Comparison of ENCODE assay signal across 1 cellular context in the genomic region with DNA sequence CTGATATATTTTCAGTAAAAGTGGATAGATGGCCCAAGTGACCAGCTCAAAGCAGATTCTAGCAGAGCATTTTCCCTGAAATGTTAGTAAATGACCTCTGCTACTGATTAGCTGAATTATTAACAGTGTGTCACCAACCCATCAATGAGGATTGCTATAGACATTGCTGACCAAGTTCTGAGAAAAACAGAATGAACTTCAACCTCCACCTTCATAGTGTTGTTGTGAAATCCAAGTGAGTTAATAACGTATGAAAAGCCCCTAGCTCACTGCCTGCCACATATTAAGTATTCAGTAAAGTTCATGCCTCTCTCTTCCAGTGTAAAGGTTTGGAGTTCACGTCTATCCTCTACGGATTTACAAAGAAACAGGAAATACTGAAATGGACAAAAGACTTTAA.
TF ChIP-seq lines count a peak whose summit lies in the region.

No MANE protein-coding gene starts in this region.

TF ChIP-seq in HepG2, 621 proteins besides CTCF, POLR2A, EP300 and RAD21 (continued from another document and continues in another):
- TF ChIP-seq MED1 (CRISPR knock-in tag; IDR thresholded peaks at IDR 0.05) (peak; percentile 73; the same call in 1 of the 2 replicates), ZNF143 (CRISPR knock-in tag; IDR thresholded peaks at IDR 0.05) (no peak), FOXK2 (IDR thresholded peaks at IDR 0.05) (no peak), NR2F1 (CRISPR knock-in tag; IDR thresholded peaks at IDR 0.05) (peak in 1 of 2 experiments; percentile 15; a peak in 1 of 4 replicates), ZNF207 (IDR thresholded peaks at IDR 0.05; ENCODE audit: borderline replicate concordance) (no peak), ETV6 (CRISPR knock-in tag; conservative IDR thresholded peaks at IDR 0.05) (no peak), KDM5B (CRISPR knock-in tag; IDR thresholded peaks at IDR 0.05; ENCODE audit: borderline replicate concordance) (no peak), ZFYVE20 (CRISPR knock-in tag; IDR thresholded peaks at IDR 0.05; ENCODE audit: borderline replicate concordance, low read depth) (no peak), TAF15 (IDR thresholded peaks at IDR 0.05; ENCODE audit: low read depth, low read length, poor library complexity, severe bottlenecking) (no peak), ZNF672 (CRISPR knock-in tag; IDR thresholded peaks at IDR 0.05) (no peak), GLI4 (CRISPR knock-in tag; IDR thresholded peaks at IDR 0.05; ENCODE audit: borderline replicate concordance) (no peak), NKX3-1 (CRISPR knock-in tag; IDR thresholded peaks at IDR 0.05) (no peak), HNRNPL (IDR thresholded peaks at IDR 0.05; ENCODE audit: low read depth, low read length) (no peak), ZNF124 (CRISPR knock-in tag; IDR thresholded peaks at IDR 0.05) (0 out of 2 replicates have a peak, but pooled peaks have one; percentile 20), ZNF816 (CRISPR knock-in tag; IDR thresholded peaks at IDR 0.05; ENCODE audit: borderline replicate concordance) (no peak), ZBTB3 (CRISPR knock-in tag; IDR thresholded peaks at IDR 0.05; ENCODE audit: borderline replicate concordance, low read depth) (no peak)
- TF ChIP-seq, protein P1, sequence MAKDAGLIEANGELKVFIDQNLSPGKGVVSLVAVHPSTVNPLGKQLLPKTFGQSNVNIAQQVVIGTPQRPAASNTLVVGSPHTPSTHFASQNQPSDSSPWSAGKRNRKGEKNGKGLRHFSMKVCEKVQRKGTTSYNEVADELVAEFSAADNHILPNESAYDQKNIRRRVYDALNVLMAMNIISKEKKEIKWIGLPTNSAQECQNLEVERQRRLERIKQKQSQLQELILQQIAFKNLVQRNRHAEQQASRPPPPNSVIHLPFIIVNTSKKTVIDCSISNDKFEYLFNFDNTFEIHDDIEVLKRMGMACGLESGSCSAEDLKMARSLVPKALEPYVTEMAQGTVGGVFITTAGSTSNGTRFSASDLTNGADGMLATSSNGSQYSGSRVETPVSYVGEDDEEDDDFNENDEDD (CRISPR knock-in tag; IDR thresholded peaks at IDR 0.05; ENCODE audit: borderline replicate concordance) = no peak
- TF ChIP-seq, protein P2, sequence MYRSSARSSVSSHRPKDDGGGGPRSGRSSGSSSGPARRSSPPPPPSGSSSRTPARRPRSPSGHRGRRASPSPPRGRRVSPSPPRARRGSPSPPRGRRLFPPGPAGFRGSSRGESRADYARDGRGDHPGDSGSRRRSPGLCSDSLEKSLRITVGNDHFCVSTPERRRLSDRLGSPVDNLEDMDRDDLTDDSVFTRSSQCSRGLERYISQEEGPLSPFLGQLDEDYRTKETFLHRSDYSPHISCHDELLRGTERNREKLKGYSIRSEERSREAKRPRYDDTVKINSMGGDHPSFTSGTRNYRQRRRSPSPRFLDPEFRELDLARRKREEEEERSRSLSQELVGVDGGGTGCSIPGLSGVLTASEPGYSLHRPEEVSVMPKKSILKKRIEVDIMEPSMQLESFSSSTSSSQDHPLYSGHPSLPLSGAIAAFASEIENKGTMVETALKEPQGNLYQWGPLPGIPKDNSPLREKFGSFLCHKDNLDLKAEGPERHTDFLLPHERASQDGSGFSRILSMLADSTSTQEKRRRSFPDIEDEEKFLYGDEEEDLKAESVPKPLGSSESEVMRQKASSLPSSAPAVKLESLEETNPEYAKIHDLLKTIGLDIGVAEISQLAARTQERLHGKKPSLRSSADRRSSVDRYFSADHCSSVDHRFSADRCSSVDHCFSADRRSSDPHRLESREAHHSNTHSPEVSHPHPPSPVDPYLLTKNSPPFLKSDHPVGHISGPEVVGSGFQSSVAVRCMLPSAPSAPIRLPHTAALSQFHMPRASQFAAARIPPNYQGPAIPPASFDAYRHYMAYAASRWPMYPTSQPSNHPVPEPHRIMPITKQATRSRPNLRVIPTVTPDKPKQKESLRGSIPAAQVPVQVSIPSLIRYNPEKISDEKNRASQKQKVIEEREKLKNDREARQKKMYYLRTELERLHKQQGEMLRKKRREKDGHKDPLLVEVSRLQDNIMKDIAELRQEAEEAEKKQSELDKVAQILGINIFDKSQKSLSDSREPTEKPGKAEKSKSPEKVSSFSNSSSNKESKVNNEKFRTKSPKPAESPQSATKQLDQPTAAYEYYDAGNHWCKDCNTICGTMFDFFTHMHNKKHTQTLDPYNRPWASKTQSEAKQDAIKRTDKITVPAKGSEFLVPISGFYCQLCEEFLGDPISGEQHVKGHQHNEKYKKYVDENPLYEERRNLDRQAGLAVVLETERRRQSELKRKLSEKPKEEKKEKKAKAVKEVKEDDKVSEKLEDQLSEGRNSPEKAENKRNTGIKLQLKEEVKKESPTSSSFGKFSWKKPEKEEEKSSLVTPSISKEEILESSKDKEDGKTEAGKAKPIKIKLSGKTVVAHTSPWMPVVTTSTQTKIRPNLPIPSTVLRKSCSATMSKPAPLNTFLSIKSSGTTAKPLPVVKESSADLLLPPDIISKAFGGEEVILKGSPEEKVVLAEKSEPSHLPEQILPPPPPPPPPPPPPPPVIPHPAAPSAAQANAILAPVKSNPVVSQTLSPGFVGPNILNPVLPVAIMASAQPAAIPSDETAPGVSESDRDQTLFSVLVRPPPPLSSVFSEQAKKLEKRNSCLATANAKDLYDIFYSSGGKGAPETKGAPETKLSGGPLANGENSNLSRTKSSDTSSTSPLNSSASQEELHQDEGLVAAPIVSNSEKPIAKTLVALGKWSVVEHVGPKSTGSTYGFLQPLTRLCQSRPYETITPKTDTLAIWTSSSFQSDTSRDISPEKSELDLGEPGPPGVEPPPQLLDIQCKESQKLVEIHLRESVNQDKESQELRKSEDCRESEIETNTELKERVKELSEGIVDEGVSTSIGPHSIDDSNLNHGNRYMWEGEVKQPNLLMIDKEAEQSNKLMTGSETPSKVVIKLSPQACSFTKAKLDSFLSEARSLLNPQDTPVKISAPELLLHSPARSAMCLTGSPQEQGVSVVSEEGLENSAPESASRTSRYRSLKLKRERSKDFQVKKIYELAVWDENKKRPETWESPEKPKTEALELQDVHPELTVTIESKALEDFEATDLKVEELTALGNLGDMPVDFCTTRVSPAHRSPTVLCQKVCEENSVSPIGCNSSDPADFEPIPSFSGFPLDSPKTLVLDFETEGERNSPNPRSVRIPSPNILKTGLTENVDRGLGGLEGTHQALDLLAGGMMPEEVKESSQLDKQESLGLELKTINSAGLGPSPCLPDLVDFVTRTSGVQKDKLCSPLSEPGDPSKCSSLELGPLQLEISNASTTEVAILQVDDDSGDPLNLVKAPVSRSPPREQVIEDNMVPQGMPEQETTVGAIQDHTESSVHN (CRISPR knock-in tag; IDR thresholded peaks at IDR 0.05) = no peak
- TF ChIP-seq, protein P3, sequence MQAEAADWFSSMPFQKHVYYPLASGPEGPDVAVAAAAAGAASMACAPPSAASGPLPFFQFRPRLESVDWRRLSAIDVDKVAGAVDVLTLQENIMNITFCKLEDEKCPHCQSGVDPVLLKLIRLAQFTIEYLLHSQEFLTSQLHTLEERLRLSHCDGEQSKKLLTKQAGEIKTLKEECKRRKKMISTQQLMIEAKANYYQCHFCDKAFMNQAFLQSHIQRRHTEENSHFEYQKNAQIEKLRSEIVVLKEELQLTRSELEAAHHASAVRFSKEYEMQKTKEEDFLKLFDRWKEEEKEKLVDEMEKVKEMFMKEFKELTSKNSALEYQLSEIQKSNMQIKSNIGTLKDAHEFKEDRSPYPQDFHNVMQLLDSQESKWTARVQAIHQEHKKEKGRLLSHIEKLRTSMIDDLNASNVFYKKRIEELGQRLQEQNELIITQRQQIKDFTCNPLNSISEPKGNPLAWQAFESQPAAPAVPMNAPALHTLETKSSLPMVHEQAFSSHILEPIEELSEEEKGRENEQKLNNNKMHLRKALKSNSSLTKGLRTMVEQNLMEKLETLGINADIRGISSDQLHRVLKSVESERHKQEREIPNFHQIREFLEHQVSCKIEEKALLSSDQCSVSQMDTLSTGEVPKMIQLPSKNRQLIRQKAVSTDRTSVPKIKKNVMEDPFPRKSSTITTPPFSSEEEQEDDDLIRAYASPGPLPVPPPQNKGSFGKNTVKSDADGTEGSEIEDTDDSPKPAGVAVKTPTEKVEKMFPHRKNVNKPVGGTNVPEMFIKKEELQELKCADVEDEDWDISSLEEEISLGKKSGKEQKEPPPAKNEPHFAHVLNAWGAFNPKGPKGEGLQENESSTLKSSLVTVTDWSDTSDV (CRISPR knock-in tag; IDR thresholded peaks at IDR 0.05) = no peak
- TF ChIP-seq, protein P4, sequence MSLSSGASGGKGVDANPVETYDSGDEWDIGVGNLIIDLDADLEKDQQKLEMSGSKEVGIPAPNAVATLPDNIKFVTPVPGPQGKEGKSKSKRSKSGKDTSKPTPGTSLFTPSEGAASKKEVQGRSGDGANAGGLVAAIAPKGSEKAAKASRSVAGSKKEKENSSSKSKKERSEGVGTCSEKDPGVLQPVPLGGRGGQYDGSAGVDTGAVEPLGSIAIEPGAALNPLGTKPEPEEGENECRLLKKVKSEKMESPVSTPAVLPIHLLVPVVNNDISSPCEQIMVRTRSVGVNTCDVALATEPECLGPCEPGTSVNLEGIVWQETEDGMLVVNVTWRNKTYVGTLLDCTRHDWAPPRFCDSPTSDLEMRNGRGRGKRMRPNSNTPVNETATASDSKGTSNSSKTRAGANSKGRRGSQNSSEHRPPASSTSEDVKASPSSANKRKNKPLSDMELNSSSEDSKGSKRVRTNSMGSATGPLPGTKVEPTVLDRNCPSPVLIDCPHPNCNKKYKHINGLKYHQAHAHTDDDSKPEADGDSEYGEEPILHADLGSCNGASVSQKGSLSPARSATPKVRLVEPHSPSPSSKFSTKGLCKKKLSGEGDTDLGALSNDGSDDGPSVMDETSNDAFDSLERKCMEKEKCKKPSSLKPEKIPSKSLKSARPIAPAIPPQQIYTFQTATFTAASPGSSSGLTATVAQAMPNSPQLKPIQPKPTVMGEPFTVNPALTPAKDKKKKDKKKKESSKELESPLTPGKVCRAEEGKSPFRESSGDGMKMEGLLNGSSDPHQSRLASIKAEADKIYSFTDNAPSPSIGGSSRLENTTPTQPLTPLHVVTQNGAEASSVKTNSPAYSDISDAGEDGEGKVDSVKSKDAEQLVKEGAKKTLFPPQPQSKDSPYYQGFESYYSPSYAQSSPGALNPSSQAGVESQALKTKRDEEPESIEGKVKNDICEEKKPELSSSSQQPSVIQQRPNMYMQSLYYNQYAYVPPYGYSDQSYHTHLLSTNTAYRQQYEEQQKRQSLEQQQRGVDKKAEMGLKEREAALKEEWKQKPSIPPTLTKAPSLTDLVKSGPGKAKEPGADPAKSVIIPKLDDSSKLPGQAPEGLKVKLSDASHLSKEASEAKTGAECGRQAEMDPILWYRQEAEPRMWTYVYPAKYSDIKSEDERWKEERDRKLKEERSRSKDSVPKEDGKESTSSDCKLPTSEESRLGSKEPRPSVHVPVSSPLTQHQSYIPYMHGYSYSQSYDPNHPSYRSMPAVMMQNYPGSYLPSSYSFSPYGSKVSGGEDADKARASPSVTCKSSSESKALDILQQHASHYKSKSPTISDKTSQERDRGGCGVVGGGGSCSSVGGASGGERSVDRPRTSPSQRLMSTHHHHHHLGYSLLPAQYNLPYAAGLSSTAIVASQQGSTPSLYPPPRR (CRISPR knock-in tag; IDR thresholded peaks at IDR 0.05; ENCODE audit: borderline replicate concordance) = peak; percentile 75; the same call in 1 of the 2 replicates
- TF ChIP-seq, protein P5, sequence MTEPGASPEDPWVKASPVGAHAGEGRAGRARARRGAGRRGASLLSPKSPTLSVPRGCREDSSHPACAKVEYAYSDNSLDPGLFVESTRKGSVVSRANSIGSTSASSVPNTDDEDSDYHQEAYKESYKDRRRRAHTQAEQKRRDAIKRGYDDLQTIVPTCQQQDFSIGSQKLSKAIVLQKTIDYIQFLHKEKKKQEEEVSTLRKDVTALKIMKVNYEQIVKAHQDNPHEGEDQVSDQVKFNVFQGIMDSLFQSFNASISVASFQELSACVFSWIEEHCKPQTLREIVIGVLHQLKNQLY (CRISPR knock-in tag; IDR thresholded peaks at IDR 0.05) = 0 out of 2 replicates have a peak, but pooled peaks have one; percentile 28
- TF ChIP-seq, protein P6, sequence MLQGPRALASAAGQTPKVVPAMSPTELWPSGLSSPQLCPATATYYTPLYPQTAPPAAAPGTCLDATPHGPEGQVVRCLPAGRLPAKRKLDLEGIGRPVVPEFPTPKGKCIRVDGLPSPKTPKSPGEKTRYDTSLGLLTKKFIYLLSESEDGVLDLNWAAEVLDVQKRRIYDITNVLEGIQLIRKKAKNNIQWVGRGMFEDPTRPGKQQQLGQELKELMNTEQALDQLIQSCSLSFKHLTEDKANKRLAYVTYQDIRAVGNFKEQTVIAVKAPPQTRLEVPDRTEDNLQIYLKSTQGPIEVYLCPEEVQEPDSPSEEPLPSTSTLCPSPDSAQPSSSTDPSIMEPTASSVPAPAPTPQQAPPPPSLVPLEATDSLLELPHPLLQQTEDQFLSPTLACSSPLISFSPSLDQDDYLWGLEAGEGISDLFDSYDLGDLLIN (CRISPR knock-in tag; IDR thresholded peaks at IDR 0.05; ENCODE audit: borderline replicate concordance) = no peak
